Comparison of ENCODE assay signal across 8 cellular contexts in the genomic region with DNA sequence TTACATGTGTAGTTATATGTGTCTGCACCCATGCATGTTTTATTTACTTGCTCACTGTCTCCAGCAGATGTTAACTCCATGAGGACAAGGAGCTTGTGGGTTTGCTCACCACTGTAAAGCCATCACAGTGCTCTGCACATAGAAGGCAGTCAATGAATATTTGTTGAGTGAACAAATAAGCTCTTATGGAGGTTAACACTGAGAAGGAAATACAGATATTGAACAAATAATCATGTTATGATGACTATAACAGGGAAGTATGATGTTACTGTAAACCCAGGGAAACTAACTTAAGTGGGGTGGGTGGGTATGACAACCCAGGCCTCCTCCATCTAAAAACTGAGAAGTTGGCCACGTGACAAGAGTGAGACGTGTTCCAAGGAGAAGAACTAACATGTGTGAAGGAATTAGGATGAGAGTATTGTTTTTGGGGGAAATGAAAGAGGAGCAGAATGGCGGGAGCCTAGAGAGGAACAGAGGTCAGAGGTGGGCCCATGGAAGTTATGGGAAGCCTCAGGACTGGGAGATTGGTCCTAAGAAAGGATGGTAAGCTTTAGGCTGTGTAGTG.
"Had no signal": no experiment of that assay in that cellular context is flagged by ENCODE, and none has a peak within 500 bp of the region (broad histone marks: within the 10 kb centered on the region; RNA-seq: fewer than 3 reads in every experiment).

No MANE protein-coding gene starts in this region.

- H2AFZ ChIP-seq: GM23338 had no signal

- H3K4me2 ChIP-seq: GM23338 had no signal

- H3K4me3 ChIP-seq: GM23338, K562 had no signal

- DNase-seq: H9, HCEC 1CT, KG1 had no signal

- ATAC-seq: GM23338, K562 had no signal

- FAIRE-seq: H1, H54, HTR-8/SVneo, K562 had no signal
